Comparison of ENCODE assay signal across 8 cellular contexts in genomic region chr2:113240150-113240914, GRCh38. TPM values are rescaled to one million over a fixed set of nuclear protein-coding genes. Genes with fewer than 3 reads are reported as not detected.
A peak's percentile ranks its signal among the peaks of the same experiment; 100 is the strongest.
DNase-seq lines count a peak whose midpoint lies in the region; ATAC-seq and TF ChIP-seq lines count a peak whose summit lies in the region.

No MANE protein-coding gene starts in this region.

- peak overlapping the region; percentile 16; the same call in 1 of the 2 replicates for H3K4me3 ChIP-seq in PC-9
- peak overlapping the region in 1 of 2 donors; percentile 36 for H3K4me3 ChIP-seq in muscle layer of duodenum (ENCODE audit: low read depth in 1 of 2, low read length in 2 of 2)
- H3K4me3 ChIP-seq in naive thymus-derived CD4-positive, alpha-beta T cell (ENCODE audit: low read length) = no peak overlapping the region

- TSS peak; percentile 81 for BruUV-seq in PC-9 (replicated peaks; lab: Mats Ljungman, UMichigan)

- POLR2A ChIA-PET in PC-9 (lab: Charles Lee; ENCODE audit: unreplicated experiment) = interaction anchor here (0.5 to 0.6 kb wide), 4 partner anchors 11 to 594 kb away, joined by 3 to 17 read pairs (median 5); no protein-coding TSS in a partner anchor
- POLR2A ChIA-PET in naive thymus-derived CD4-positive, alpha-beta T cell (lab: Charles Lee) = interaction anchor here (1.1 to 1.3 kb wide), 2 partner anchors 12 to 16 kb away, joined by 3 to 4 read pairs; no protein-coding TSS in a partner anchor

- H3K4me1 Mint-ChIP-seq in effector memory CD8-positive, alpha-beta T cell (ENCODE audit: low read depth in 2 of 2) = peaks cover 0 to 11% of the 10 kb centered on the region in 2 donors
- peaks cover 0 to 36% (median 0%) of the 10 kb centered on the region in 7 donors for H3K4me1 Mint-ChIP-seq in naive thymus-derived CD4-positive, alpha-beta T cell

- peak overlapping the region; percentile 61 for H3K4me2 ChIP-seq in PC-9

- CTCF ChIA-PET in PC-9 (lab: Charles Lee) = interaction anchor here (0.5 to 1.9 kb wide), 7 partner anchors 9 to 599 kb away, joined by 3 to 10 read pairs (median 6); no protein-coding TSS in a partner anchor
- CTCF ChIA-PET in naive thymus-derived CD4-positive, alpha-beta T cell (lab: Charles Lee) = interaction anchor here (0.5 to 1.3 kb wide), 3 partner anchors 38 to 479 kb away, joined by 4 to 5 read pairs (median 4); no protein-coding TSS in a partner anchor

- no peak for TF ChIP-seq CTCF in PC-9 (conservative IDR thresholded peaks at IDR 0.05)

- H2AFZ ChIP-seq in PC-9 = no peak overlapping the region

- H3K9me3 Mint-ChIP-seq in effector memory CD8-positive, alpha-beta T cell = no peaks in the 10 kb centered on the region
- no peaks in the 10 kb centered on the region for H3K9me3 Mint-ChIP-seq in naive thymus-derived CD4-positive, alpha-beta T cell

- no peaks in the 10 kb centered on the region for H3K9me2 ChIP-seq in PC-9 (ENCODE audit: insufficient read depth)

- H3K9me3 ChIP-seq in PC-9 (ENCODE audit: insufficient read depth, low read depth) (no peaks in the 10 kb centered on the region), muscle layer of duodenum (ENCODE audit: control insufficient read depth in 1 of 2, low read length in 2 of 2) (no peaks in the 10 kb centered on the region)
- no peaks in the 10 kb centered on the region for H3K9me3 ChIP-seq in naive thymus-derived CD4-positive, alpha-beta T cell (ENCODE audit: control insufficient read depth in 2 of 3, low read length in 3 of 3)

- H3K36me3 ChIP-seq in PC-9 (ENCODE audit: low read depth) = peaks cover 8% of the 10 kb centered on the region; the same call in 1 of the 2 replicates
- H3K36me3 ChIP-seq in muscle layer of duodenum (ENCODE audit: control insufficient read depth in 1 of 2, insufficient read depth in 2 of 2, low read length in 2 of 2) = peaks cover 0 to 3% of the 10 kb centered on the region in 2 donors
- no peaks in the 10 kb centered on the region for H3K36me3 ChIP-seq in naive thymus-derived CD4-positive, alpha-beta T cell (ENCODE audit: control insufficient read depth in 2 of 3, insufficient read depth in 3 of 3, low read length in 3 of 3)

- H3K36me3 Mint-ChIP-seq in effector memory CD8-positive, alpha-beta T cell (ENCODE audit: insufficient read depth) = no peaks in the 10 kb centered on the region
- peaks cover 0 to 3% (median 0%) of the 10 kb centered on the region in 5 donors for H3K36me3 Mint-ChIP-seq in naive thymus-derived CD4-positive, alpha-beta T cell

- intact Hi-C loops in PC-9 (cut with micrococcal nuclease; ENCODE audit: unreplicated experiment) = loop anchor here (2.0 kb wide), 2 partner anchors 162 to 172 kb away; no protein-coding TSS in a partner anchor
- intact Hi-C loops in naive thymus-derived CD4-positive, alpha-beta T cell (cut with micrococcal nuclease) = no loop called here

- H3K27ac ChIP-seq in PC-9 (peak overlapping the region; percentile 80), muscle layer of duodenum (ENCODE audit: low read length) (peak overlapping the region; percentile 64)
- no peak overlapping the region for H3K27ac ChIP-seq in naive thymus-derived CD4-positive, alpha-beta T cell (ENCODE audit: low read depth, low read length)

- no peak overlapping the region for H3K4me3 Mint-ChIP-seq in effector memory CD8-positive, alpha-beta T cell
- H3K4me3 Mint-ChIP-seq in naive thymus-derived CD4-positive, alpha-beta T cell = peak overlapping the region in 1 of 10 donors; percentile 1

- no peak for ATAC-seq in effector memory CD8-positive, alpha-beta T cell (replicated peaks)
- no peak for ATAC-seq in naive thymus-derived CD4-positive, alpha-beta T cell

- 0 out of 2 replicates have a peak, but pooled peaks cover 6% of the 10 kb centered on the region for H4K20me1 ChIP-seq in PC-9 (ENCODE audit: insufficient read depth)

- H3K79me2 ChIP-seq in PC-9 (ENCODE audit: low read depth) = peaks cover 72% of the 10 kb centered on the region

- H3K27me3 ChIP-seq in PC-9 (ENCODE audit: insufficient read depth, low read depth) (no peaks in the 10 kb centered on the region), muscle layer of duodenum (ENCODE audit: low read depth, low read length) (no peaks in the 10 kb centered on the region)
- no peaks in the 10 kb centered on the region for H3K27me3 ChIP-seq in naive thymus-derived CD4-positive, alpha-beta T cell (ENCODE audit: control insufficient read depth in 2 of 2, insufficient read depth in 2 of 2, low read length in 2 of 2)

- H3K4me1 ChIP-seq in PC-9 (replicated peaks; ENCODE audit: insufficient read depth) (peaks cover 49% of the 10 kb centered on the region), muscle layer of duodenum (ENCODE audit: control insufficient read depth in 1 of 2, insufficient read depth in 2 of 2, low read length in 2 of 2) (peaks cover 16 to 23% of the 10 kb centered on the region in 2 donors)
- peaks cover 0 to 4% of the 10 kb centered on the region in 2 donors for H3K4me1 ChIP-seq in naive thymus-derived CD4-positive, alpha-beta T cell (ENCODE audit: control insufficient read depth in 2 of 2, insufficient read depth in 2 of 2, low read length in 2 of 2)

- DNase-seq in NCI-H82 (lab: John Stamatoyannopoulos, UW) (peak; percentile 28), NCI-H82 treated with DMSO at 0.1 percent for 48 hours (lab: John Stamatoyannopoulos, UW; ENCODE audit: unreplicated experiment) (no peak), PC-9 (peak; percentile 68 to 82), activated gamma-delta T cell (lab: John Stamatoyannopoulos, UW) (no peak)
- DNase-seq in effector memory CD8-positive, alpha-beta T cell = no peak
- no peak for DNase-seq in naive thymus-derived CD4-positive, alpha-beta T cell
- no peak for DNase-seq in effector CD8-positive, alpha-beta T cell (lab: John Stamatoyannopoulos, UW)

- peaks cover 45% of the 10 kb centered on the region for H3F3A ChIP-seq in PC-9 (ENCODE audit: insufficient read depth, low read depth)

- H3K27me3 Mint-ChIP-seq in effector memory CD8-positive, alpha-beta T cell = peaks cover 0 to 15% of the 10 kb centered on the region in 2 donors
- H3K27me3 Mint-ChIP-seq in naive thymus-derived CD4-positive, alpha-beta T cell = no peaks in the 10 kb centered on the region

- H3K27ac Mint-ChIP-seq in effector memory CD8-positive, alpha-beta T cell = peak overlapping the region; percentile 1 to 33
- peak overlapping the region in 2 of 9 donors; percentile 44 to 45 for H3K27ac Mint-ChIP-seq in naive thymus-derived CD4-positive, alpha-beta T cell

RNA-seq across cellular contexts. Expression of gene PAX8, which starts 38.4 kb away (rescaled TPM):
- total RNA-seq in PC-9 (2021) = 5.8 and 6.4 TPM in 2 replicates
- 1 to 10 TPM in 3 of 5 experiments, under 1 TPM in 2; 0.37 to 1.5 (median 1.2) TPM for total RNA-seq in naive thymus-derived CD4-positive, alpha-beta T cell
- polyA plus RNA-seq in naive thymus-derived CD4-positive, alpha-beta T cell = 1 to 10 TPM in 1 of 2 donors, under 1 TPM in 1; 0.09 to 1.4 TPM

Comparison
In these comparisons a context has a peak if more than half of its experiments do, and no peak if none do; other contexts are left out.
1. DNase-seq: peak in NCI-H82 (single experiment) and PC-9 (2 of 2); none in NCI-H82 treated with DMSO at 0.1 percent for 48 hours (single experiment), effector memory CD8-positive, alpha-beta T cell (0 of 3), naive thymus-derived CD4-positive, alpha-beta T cell (0 of 9), activated gamma-delta T cell (single experiment) and effector CD8-positive, alpha-beta T cell (single experiment).